In the genomic region with DNA sequence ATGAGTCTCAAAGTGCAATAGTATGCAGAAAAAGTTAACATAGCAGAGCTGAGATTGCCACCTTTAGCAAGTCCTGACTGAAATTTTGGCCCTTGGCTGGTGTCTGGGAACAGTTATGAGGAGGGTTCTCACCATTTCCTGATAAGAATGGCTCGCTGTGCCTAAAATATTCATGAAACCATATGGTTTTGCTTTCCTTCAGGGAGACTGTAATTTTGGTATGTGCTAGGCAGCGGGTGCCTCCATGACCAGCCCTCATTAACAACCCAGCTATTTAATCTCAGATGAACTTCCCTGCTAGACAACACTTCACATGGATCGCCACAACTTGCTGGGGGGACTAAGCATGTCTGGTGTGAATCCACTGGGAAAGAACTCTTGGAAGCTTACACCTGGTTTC, we compare ENCODE assay signal across 23 cellular contexts.
"Had no signal": no experiment of that assay in that cellular context is flagged by ENCODE, and none has a peak within 500 bp of the region (broad histone marks: within the 10 kb centered on the region; RNA-seq: fewer than 3 reads in every experiment).

No MANE protein-coding gene starts in this region.

- H3K4me3 ChIP-seq: coronary artery, dorsolateral prefrontal cortex, esophagus muscularis mucosa, gastrocnemius medialis, heart right ventricle, left lung, lower lobe of right lung had no signal

- ATAC-seq: gastrocnemius medialis; heart right ventricle; left cardiac atrium; left lung; left ventricle myocardium superior; lower lobe of right lung; naive thymus-derived CD4-positive, alpha-beta T cell had no signal

- H3K27ac ChIP-seq: coronary artery, dorsolateral prefrontal cortex, esophagus muscularis mucosa, foreskin keratinocyte, gastrocnemius medialis, heart right ventricle, left lung, lower lobe of right lung had no signal

- H3K36me3 ChIP-seq: esophagus muscularis mucosa, gastrocnemius medialis, heart right ventricle, left lung, lower lobe of right lung had no signal

- H3K27me3 ChIP-seq: esophagus muscularis mucosa, foreskin keratinocyte, gastrocnemius medialis, heart right ventricle, left lung had no signal

- H3K4me1 ChIP-seq: esophagus muscularis mucosa, foreskin keratinocyte, gastrocnemius medialis, heart right ventricle, left lung, lower lobe of right lung had no signal

- FAIRE-seq: colon, endothelial cell of umbilical vein, islet of Langerhans, keratinocyte had no signal

- DNase-seq: dermis blood vessel endothelial cell; dorsolateral prefrontal cortex; effector CD4-positive, alpha-beta T cell; effector memory CD4-positive, alpha-beta T cell; gastrocnemius medialis; glutamatergic neuron; head of caudate nucleus; heart right ventricle; hippocampal formation; left cardiac atrium; left lung; left ventricle myocardium superior; lower lobe of right lung; mesenchymal stem cell; midbrain; naive thymus-derived CD4-positive, alpha-beta T cell had no signal
